ENCODE assay signal across 23 cellular contexts in the genomic region with DNA sequence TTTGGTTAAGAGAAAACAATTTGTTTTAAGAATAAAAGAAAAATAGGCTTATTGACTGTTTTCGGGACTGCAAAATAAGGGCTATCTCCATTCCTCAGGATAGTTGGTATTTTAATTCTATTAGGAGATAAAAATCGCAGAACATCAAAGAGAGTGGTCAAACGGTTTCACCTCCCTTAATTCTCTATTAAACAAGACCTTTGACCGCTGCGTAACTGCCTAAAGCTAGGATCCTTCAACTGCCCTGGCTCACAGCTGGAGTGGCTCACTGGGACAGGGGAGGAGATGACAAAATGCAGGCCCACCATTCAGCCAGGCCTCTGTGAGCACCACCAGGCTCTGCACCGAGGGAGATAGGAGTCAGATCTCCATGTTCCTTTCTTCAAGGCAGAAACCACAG.
"Had no signal": no experiment of that assay in that cellular context is flagged by ENCODE, and none has a peak within 500 bp of the region (broad histone marks: within the 10 kb centered on the region; RNA-seq: fewer than 3 reads in every experiment).

No MANE protein-coding gene starts in this region.

- H3K27ac ChIP-seq: body of pancreas, coronary artery, gastrocnemius medialis, tibial nerve, uterus had no signal

- ATAC-seq: activated T-helper 17 cell treated with anti-CD3 and anti-CD28 coated beads, Interleukin-2, amount 50 U/mL, for 72 hours; body of pancreas; gastrocnemius medialis; natural killer cell; stimulated activated naive CD8-positive, alpha-beta T cell treated with anti-CD3 and anti-CD28 coated beads, Interleukin-15, Interleukin-2, amounts not matched to agents 100 U/mL and 50 U/mL, for 24 hours had no signal

- DNase-seq: activated B cell treated with CpG ODN at 0.5 μM for 24 hours; activated CD4-positive, alpha-beta memory T cell treated with anti-CD3 and anti-CD28 coated beads, Interleukin-2, amount 10 ng/mL, durations not matched to agents 7 days and 5 days; activated CD4-positive, alpha-beta T cell treated with anti-CD3 and anti-CD28 coated beads for 4 hours; activated naive CD4-positive, alpha-beta T cell treated with Interleukin-2 at 50 U/mL for 16 hours; activated naive CD8-positive, alpha-beta T cell treated with anti-CD3 and anti-CD28 coated beads, Interleukin-2, amount 10 ng/mL, durations not matched to agents 7 days and 5 days; activated T-cell treated with anti-CD3 and anti-CD28 coated beads, Interleukin-2, amount 50 U/mL, for 1 hour; amygdala; body of pancreas; central memory CD4-positive, alpha-beta T cell; erythroblast; gastrocnemius medialis; head of caudate nucleus; natural killer cell; nucleus accumbens; posterior cingulate gyrus; retina; stimulated activated naive CD8-positive, alpha-beta T cell treated with anti-CD3 and anti-CD28 coated beads, Interleukin-15, Interleukin-2, amounts not matched to agents 100 U/mL and 50 U/mL, for 24 hours; uterus had no signal

- H3K36me3 Mint-ChIP-seq: natural killer cell had no signal

- H3K4me1 Mint-ChIP-seq: activated B cell treated with CpG ODN at 0.5 μM for 24 hours; activated CD4-positive, alpha-beta memory T cell treated with anti-CD3 and anti-CD28 coated beads, Interleukin-2, amount 10 ng/mL, durations not matched to agents 7 days and 5 days; activated naive CD8-positive, alpha-beta T cell treated with anti-CD3 and anti-CD28 coated beads, Interleukin-2, amount 10 ng/mL, durations not matched to agents 7 days and 5 days; activated T-helper 17 cell treated with anti-CD3 and anti-CD28 coated beads, Interleukin-2, amount 50 U/mL, for 72 hours; natural killer cell had no signal

- H3K9me3 Mint-ChIP-seq: activated B cell treated with CpG ODN at 0.5 μM for 24 hours; activated CD4-positive, alpha-beta memory T cell treated with anti-CD3 and anti-CD28 coated beads, Interleukin-2, amount 10 ng/mL, durations not matched to agents 7 days and 5 days; activated naive CD8-positive, alpha-beta T cell treated with anti-CD3 and anti-CD28 coated beads, Interleukin-2, amount 10 ng/mL, durations not matched to agents 7 days and 5 days; activated T-helper 17 cell treated with anti-CD3 and anti-CD28 coated beads, Interleukin-2, amount 50 U/mL, for 72 hours; T-helper 2 cell treated with Interferon-gamma antibody and Interleukin-4, amounts not matched to agents 5 μg/mL and 100 μg/mL, for 36 hours had no signal

- H3K4me1 ChIP-seq: body of pancreas, gastrocnemius medialis, tibial nerve, uterus had no signal

- H3K27me3 ChIP-seq: body of pancreas, gastrocnemius medialis, tibial nerve, uterus had no signal

- H3K4me3 Mint-ChIP-seq: activated B cell treated with CpG ODN at 0.5 μM for 24 hours; activated CD4-positive, alpha-beta memory T cell treated with anti-CD3 and anti-CD28 coated beads, Interleukin-2, amount 10 ng/mL, durations not matched to agents 7 days and 5 days; activated naive CD8-positive, alpha-beta T cell treated with anti-CD3 and anti-CD28 coated beads, Interleukin-2, amount 10 ng/mL, durations not matched to agents 7 days and 5 days; activated T-helper 17 cell treated with anti-CD3 and anti-CD28 coated beads, Interleukin-2, amount 50 U/mL, for 72 hours; natural killer cell; T-helper 2 cell treated with Interferon-gamma antibody and Interleukin-4, amounts not matched to agents 5 μg/mL and 100 μg/mL, for 36 hours had no signal

- H3K9me3 ChIP-seq: body of pancreas, gastrocnemius medialis, uterus had no signal

- H3K27ac Mint-ChIP-seq: activated B cell treated with CpG ODN at 0.5 μM for 24 hours; activated CD4-positive, alpha-beta memory T cell treated with anti-CD3 and anti-CD28 coated beads, Interleukin-2, amount 10 ng/mL, durations not matched to agents 7 days and 5 days; activated naive CD8-positive, alpha-beta T cell treated with anti-CD3 and anti-CD28 coated beads, Interleukin-2, amount 10 ng/mL, durations not matched to agents 7 days and 5 days; activated T-helper 17 cell treated with anti-CD3 and anti-CD28 coated beads, Interleukin-2, amount 50 U/mL, for 72 hours; natural killer cell; T-helper 2 cell treated with Interferon-gamma antibody and Interleukin-4, amounts not matched to agents 5 μg/mL and 100 μg/mL, for 36 hours had no signal

- H3K36me3 ChIP-seq: gastrocnemius medialis, tibial nerve, uterus had no signal

- FAIRE-seq: endometrium had no signal

- H3K4me3 ChIP-seq: body of pancreas, coronary artery, gastrocnemius medialis, tibial nerve, uterus had no signal
